In the genomic region with DNA sequence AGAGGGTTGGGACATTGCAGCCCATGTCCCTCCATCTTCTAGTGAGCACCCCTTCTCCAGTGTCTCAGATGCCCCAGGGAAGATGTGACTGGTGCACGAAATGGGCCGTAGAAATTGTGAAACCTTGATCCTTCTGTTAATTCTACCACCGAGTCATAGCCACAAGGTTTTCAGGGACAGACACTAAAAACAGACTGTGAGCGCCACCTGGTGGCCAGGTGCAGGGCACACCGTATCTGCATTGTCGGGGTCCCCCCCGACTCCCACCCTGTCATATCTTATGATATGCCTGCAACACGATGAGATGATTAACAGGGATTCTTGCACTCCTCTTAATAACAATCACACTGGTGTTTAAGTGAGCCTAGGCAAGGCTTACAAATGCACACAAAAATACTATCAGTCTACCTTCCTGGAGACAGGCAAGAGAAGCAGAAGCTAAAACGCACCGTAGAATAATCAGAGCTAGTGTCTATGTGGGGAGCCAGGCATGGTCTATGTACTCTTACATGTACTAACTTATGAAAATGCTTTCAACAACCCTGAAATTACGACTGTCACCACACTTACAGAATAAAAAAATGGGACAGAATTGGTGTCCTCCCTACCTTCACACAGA, we compare ENCODE assay signal across 8 cellular contexts. TPM values are rescaled to one million over a fixed set of nuclear protein-coding genes. Genes with fewer than 3 reads are reported as not detected.
DNase-seq lines count a peak whose midpoint lies in the region; ATAC-seq and TF ChIP-seq lines count a peak whose summit lies in the region.

No MANE protein-coding gene starts in this region.

- CTCF ChIA-PET in A673 (lab: Charles Lee), result interaction anchor here (1.6 kb wide), 1 partner anchor 176 kb away, joined by 11 read pairs; no protein-coding TSS in a partner anchor

- BruUV-seq in A673 (replicated peaks; lab: Mats Ljungman, UMichigan), result no TSS peak

- peaks cover 6% of the 10 kb centered on the region for H3K36me3 Mint-ChIP-seq in nephron progenitor cell (ENCODE audit: low read depth)

- no peak for ATAC-seq in HG02678 (IDR thresholded peaks at IDR 0.05; ENCODE audit: unreplicated experiment)

- no peak overlapping the region for H3K27ac ChIP-seq in A673 (ENCODE audit: low read depth, low read length, poor library complexity, severe bottlenecking)

- H3K36me3 ChIP-seq in A673 (ENCODE audit: insufficient read depth, low read length, poor library complexity, severe bottlenecking), result no peaks in the 10 kb centered on the region

- TF ChIP-seq POLR2A in erythroblast (IDR thresholded peaks at IDR 0.05; ENCODE audit: low read length), result no peak

- intact Hi-C loops in A673 (cut with micrococcal nuclease; ENCODE audit: unreplicated experiment), result loop anchor here (1.0 kb wide), 1 partner anchor 177 kb away; no protein-coding TSS in a partner anchor

- peaks cover 23% of the 10 kb centered on the region for H3K27me3 Mint-ChIP-seq in nephron progenitor cell (ENCODE audit: low read depth, poor library complexity)

- no peak overlapping the region for H3K27ac Mint-ChIP-seq in nephron progenitor cell

- no peaks in the 10 kb centered on the region for H3K27me3 ChIP-seq in A673 (replicated peaks; ENCODE audit: insufficient read depth, low read depth, low read length, poor library complexity)

- H3K4me1 ChIP-seq in A673 (ENCODE audit: insufficient read depth, low read length, poor library complexity, severe bottlenecking), result no peaks in the 10 kb centered on the region

- no peak overlapping the region for H3K4me3 Mint-ChIP-seq in nephron progenitor cell

- TF ChIP-seq CTCF in A673 (conservative IDR thresholded peaks at IDR 0.05; ENCODE audit: low read depth, low read length), result peak; percentile 93
- peak; percentile 94 for TF ChIP-seq CTCF in nephron progenitor cell (IDR thresholded peaks at IDR 0.05)

- H3K4me1 Mint-ChIP-seq in nephron progenitor cell, result peaks cover 11% of the 10 kb centered on the region

- DNase-seq in A673 (ENCODE audit: low spot score) (peak; percentile 47), GM19238 (ENCODE audit: insufficient read length, low spot score) (peak; percentile 26), NCI-H69 (lab: John Stamatoyannopoulos, UW) (peak; percentile 76), erythroblast (lab: John Stamatoyannopoulos, UW) (peak; percentile 22 to 60), nephron progenitor cell (peak; percentile 82)
- peak; percentile 42 to 59 (median 55) for DNase-seq in activated CD8-positive, alpha-beta memory T cell treated with anti-CD3 and anti-CD28 coated beads for 48 hours (ENCODE audit: low read depth in 2 of 3, low spot score in 2 of 3)
- peak in 5 of 6 experiments; percentile 39 to 48 (median 44) for DNase-seq in stimulated activated naive CD4-positive, alpha-beta T cell (lab: John Stamatoyannopoulos, UW)

- no peak overlapping the region for H3K4me3 ChIP-seq in A673 (ENCODE audit: low read depth, low read length, poor library complexity, severe bottlenecking)

- H3K9me3 ChIP-seq in A673 (ENCODE audit: low read depth, low read length, poor library complexity, severe bottlenecking), result no peaks in the 10 kb centered on the region

- POLR2A ChIA-PET in A673 (lab: Charles Lee; ENCODE audit: low non-redundant PET), result no interaction called here

- peaks cover 31% of the 10 kb centered on the region for H3K9me3 Mint-ChIP-seq in nephron progenitor cell

RNA-seq across cellular contexts. Expression of a gene that starts 57.8 kb away (rescaled TPM):
- 2.0 and 2.7 TPM in 2 replicates for total RNA-seq in A673 (2021)

Comparison
In these comparisons a context has a peak if more than half of its experiments do, and no peak if none do; other contexts are left out.
1. DNase-seq: peak in every context shown above with its lines; median percentile 82 in nephron progenitor cell; 76 in NCI-H69; 55 in activated CD8-positive, alpha-beta memory T cell treated with anti-CD3 and anti-CD28 coated beads for 48 hours; 47 in A673; 44 in stimulated activated naive CD4-positive, alpha-beta T cell; 41 in erythroblast; 26 in GM19238.